Comparison of ENCODE assay signal across 23 cellular contexts in genomic region chr12:19588944-19589343, GRCh38.
"Had no signal": no experiment of that assay in that cellular context is flagged by ENCODE, and none has a peak within 500 bp of the region (broad histone marks: within the 10 kb centered on the region; RNA-seq: fewer than 3 reads in every experiment).

No MANE protein-coding gene starts in this region.

- DNase-seq: activated B cell treated with CpG ODN at 0.5 μM for 24 hours; activated CD4-positive, alpha-beta T cell treated with anti-CD3 and anti-CD28 coated beads, Interleukin-2, amount 50 U/mL, for 1 hour; activated CD8-positive, alpha-beta T cell treated with anti-CD3 and anti-CD28 coated beads for 36 hours; activated naive CD4-positive, alpha-beta T cell; activated T-cell treated with anti-CD3 and anti-CD28 coated beads, Interleukin-2, amount 50 U/mL, for 48 hours; anterior cingulate cortex; endodermal cell; foreskin fibroblast; heart left ventricle; hypothalamus; kidney; left colon; naive thymus-derived CD8-positive, alpha-beta T cell; nucleus accumbens; pancreas; psoas muscle; sigmoid colon; small intestine; stimulated activated CD4-positive, alpha-beta T cell treated with anti-CD3 and anti-CD28 coated beads, Interleukin-4, amount 100 ng/mL, for 24 hours; uterus had no signal

- H3K9me3 ChIP-seq: pancreas, psoas muscle, sigmoid colon, uterus had no signal

- H3K27ac ChIP-seq: heart left ventricle, pancreas, psoas muscle, sigmoid colon, uterus had no signal

- H3K4me1 ChIP-seq: heart left ventricle, pancreas, psoas muscle, sigmoid colon, uterus had no signal

- H3K36me3 ChIP-seq: heart left ventricle, pancreas, sigmoid colon, uterus had no signal

- H3K4me3 ChIP-seq: heart left ventricle, pancreas, psoas muscle, sigmoid colon, uterus had no signal

- H3K27me3 ChIP-seq: heart left ventricle, pancreas, sigmoid colon, uterus had no signal

- ATAC-seq: activated CD8-positive, alpha-beta T cell treated with anti-CD3 and anti-CD28 coated beads for 36 hours; esophagus mucosa; heart left ventricle; left colon; naive thymus-derived CD8-positive, alpha-beta T cell; pancreas; psoas muscle; stimulated activated effector memory CD8-positive, alpha-beta T cell treated with anti-CD3 and anti-CD28 coated beads, Interleukin-12 subunit alpha, Interleukin-12 subunit beta, amount 100 ng/mL, for 72 hours had no signal

- FAIRE-seq: bronchial epithelial cell, kidney, pancreas, small intestine had no signal
